ENCODE assay signal across 1 cellular context in genomic region chr1:204584699-204585372, GRCh38.
TF ChIP-seq lines count a peak whose summit lies in the region.

No MANE protein-coding gene starts in this region.

TF ChIP-seq in H1, 55 proteins besides CTCF, POLR2A, EP300 and RAD21:
- TF ChIP-seq ATF2 (IDR thresholded peaks at IDR 0.05; ENCODE audit: low read length) = no peak
- TF ChIP-seq MAX (IDR thresholded peaks at IDR 0.05) = no peak
